1 cellular context compared by ENCODE assay signal in the genomic region with DNA sequence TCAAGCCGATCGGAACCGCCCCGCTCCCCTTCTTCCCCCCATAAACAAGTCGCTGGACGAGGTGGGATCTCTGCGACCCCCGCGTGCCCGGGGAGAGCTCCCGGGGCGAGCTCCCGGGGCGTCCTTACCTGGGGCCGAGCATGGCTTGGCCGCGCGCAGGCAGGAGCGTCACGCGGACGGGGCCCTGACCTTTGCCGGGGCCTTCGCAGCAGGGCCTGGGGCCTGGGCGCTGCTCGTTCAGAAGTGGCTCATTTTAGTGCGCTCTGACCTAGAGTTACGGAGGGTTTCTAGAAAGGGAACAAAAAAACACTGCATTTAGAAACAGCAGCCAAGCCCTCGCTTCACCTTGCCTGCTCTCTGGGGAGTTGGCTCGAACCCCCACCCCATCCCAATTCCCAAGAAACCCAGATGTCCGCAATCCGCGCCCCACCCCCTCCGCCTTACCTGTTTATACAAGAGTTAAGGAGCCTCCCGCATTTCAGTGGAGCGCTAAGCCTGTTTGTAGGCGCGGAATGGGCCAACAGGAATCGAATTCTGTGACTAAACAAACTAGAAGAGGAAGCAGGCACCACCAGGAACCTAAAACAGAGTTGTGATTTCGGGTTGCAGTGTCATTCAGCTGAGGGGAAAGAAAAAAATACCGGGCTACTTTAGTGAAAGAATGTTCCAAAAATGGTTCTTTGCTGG.
TF ChIP-seq lines count a peak whose summit lies in the region.

No MANE protein-coding gene starts in this region.

TF ChIP-seq in WTC11, 78 proteins besides CTCF, POLR2A, EP300 and RAD21 (continued from another document):
- TF ChIP-seq, protein P1, sequence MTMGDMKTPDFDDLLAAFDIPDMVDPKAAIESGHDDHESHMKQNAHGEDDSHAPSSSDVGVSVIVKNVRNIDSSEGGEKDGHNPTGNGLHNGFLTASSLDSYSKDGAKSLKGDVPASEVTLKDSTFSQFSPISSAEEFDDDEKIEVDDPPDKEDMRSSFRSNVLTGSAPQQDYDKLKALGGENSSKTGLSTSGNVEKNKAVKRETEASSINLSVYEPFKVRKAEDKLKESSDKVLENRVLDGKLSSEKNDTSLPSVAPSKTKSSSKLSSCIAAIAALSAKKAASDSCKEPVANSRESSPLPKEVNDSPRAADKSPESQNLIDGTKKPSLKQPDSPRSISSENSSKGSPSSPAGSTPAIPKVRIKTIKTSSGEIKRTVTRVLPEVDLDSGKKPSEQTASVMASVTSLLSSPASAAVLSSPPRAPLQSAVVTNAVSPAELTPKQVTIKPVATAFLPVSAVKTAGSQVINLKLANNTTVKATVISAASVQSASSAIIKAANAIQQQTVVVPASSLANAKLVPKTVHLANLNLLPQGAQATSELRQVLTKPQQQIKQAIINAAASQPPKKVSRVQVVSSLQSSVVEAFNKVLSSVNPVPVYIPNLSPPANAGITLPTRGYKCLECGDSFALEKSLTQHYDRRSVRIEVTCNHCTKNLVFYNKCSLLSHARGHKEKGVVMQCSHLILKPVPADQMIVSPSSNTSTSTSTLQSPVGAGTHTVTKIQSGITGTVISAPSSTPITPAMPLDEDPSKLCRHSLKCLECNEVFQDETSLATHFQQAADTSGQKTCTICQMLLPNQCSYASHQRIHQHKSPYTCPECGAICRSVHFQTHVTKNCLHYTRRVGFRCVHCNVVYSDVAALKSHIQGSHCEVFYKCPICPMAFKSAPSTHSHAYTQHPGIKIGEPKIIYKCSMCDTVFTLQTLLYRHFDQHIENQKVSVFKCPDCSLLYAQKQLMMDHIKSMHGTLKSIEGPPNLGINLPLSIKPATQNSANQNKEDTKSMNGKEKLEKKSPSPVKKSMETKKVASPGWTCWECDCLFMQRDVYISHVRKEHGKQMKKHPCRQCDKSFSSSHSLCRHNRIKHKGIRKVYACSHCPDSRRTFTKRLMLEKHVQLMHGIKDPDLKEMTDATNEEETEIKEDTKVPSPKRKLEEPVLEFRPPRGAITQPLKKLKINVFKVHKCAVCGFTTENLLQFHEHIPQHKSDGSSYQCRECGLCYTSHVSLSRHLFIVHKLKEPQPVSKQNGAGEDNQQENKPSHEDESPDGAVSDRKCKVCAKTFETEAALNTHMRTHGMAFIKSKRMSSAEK (CRISPR knock-in tag; IDR thresholded peaks at IDR 0.05; ENCODE audit: borderline replicate concordance) = 0 out of 2 replicates have a peak, but pooled peaks have one; percentile 30
- TF ChIP-seq, protein P2, sequence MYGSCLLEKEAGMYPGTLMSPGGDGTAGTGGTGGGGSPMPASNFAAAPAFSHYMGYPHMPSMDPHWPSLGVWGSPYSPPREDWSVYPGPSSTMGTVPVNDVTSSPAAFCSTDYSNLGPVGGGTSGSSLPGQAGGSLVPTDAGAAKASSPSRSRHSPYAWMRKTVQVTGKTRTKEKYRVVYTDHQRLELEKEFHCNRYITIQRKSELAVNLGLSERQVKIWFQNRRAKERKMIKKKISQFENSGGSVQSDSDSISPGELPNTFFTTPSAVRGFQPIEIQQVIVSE (CRISPR knock-in tag; IDR thresholded peaks at IDR 0.05; ENCODE audit: borderline replicate concordance) = no peak
- 0 out of 2 replicates have a peak, but pooled peaks have one; percentile 26 for TF ChIP-seq ZNF138 (CRISPR knock-in tag; conservative IDR thresholded peaks at IDR 0.05)
- TF ChIP-seq ZNF219 (CRISPR knock-in tag; IDR thresholded peaks at IDR 0.05; ENCODE audit: borderline replicate concordance) = peak; percentile 69; the same call in 1 of the 2 replicates
- TF ChIP-seq ZNF423 (CRISPR knock-in tag; IDR thresholded peaks at IDR 0.05) = peak; percentile 93
- no peak for TF ChIP-seq TCF7 (CRISPR knock-in tag; IDR thresholded peaks at IDR 0.05; ENCODE audit: low read depth)
- TF ChIP-seq ESRRA (CRISPR knock-in tag; IDR thresholded peaks at IDR 0.05; ENCODE audit: borderline replicate concordance) = no peak
- TF ChIP-seq, protein P3, sequence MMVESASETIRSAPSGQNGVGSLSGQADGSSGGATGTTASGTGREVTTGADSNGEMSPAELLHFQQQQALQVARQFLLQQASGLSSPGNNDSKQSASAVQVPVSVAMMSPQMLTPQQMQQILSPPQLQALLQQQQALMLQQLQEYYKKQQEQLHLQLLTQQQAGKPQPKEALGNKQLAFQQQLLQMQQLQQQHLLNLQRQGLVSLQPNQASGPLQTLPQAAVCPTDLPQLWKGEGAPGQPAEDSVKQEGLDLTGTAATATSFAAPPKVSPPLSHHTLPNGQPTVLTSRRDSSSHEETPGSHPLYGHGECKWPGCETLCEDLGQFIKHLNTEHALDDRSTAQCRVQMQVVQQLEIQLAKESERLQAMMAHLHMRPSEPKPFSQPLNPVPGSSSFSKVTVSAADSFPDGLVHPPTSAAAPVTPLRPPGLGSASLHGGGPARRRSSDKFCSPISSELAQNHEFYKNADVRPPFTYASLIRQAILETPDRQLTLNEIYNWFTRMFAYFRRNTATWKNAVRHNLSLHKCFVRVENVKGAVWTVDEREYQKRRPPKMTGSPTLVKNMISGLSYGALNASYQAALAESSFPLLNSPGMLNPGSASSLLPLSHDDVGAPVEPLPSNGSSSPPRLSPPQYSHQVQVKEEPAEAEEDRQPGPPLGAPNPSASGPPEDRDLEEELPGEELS (CRISPR knock-in tag; IDR thresholded peaks at IDR 0.05) = no peak
- no peak for TF ChIP-seq MYBL2 (CRISPR knock-in tag; IDR thresholded peaks at IDR 0.05)
- no peak for TF ChIP-seq ZNF396 (CRISPR knock-in tag; IDR thresholded peaks at IDR 0.05; ENCODE audit: borderline replicate concordance)
- TF ChIP-seq, protein P4, sequence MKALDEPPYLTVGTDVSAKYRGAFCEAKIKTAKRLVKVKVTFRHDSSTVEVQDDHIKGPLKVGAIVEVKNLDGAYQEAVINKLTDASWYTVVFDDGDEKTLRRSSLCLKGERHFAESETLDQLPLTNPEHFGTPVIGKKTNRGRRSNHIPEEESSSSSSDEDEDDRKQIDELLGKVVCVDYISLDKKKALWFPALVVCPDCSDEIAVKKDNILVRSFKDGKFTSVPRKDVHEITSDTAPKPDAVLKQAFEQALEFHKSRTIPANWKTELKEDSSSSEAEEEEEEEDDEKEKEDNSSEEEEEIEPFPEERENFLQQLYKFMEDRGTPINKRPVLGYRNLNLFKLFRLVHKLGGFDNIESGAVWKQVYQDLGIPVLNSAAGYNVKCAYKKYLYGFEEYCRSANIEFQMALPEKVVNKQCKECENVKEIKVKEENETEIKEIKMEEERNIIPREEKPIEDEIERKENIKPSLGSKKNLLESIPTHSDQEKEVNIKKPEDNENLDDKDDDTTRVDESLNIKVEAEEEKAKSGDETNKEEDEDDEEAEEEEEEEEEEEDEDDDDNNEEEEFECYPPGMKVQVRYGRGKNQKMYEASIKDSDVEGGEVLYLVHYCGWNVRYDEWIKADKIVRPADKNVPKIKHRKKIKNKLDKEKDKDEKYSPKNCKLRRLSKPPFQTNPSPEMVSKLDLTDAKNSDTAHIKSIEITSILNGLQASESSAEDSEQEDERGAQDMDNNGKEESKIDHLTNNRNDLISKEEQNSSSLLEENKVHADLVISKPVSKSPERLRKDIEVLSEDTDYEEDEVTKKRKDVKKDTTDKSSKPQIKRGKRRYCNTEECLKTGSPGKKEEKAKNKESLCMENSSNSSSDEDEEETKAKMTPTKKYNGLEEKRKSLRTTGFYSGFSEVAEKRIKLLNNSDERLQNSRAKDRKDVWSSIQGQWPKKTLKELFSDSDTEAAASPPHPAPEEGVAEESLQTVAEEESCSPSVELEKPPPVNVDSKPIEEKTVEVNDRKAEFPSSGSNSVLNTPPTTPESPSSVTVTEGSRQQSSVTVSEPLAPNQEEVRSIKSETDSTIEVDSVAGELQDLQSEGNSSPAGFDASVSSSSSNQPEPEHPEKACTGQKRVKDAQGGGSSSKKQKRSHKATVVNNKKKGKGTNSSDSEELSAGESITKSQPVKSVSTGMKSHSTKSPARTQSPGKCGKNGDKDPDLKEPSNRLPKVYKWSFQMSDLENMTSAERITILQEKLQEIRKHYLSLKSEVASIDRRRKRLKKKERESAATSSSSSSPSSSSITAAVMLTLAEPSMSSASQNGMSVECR (CRISPR knock-in tag; IDR thresholded peaks at IDR 0.05; ENCODE audit: borderline replicate concordance) = peak; percentile 70; the same call in 1 of the 2 replicates
- no peak for TF ChIP-seq ZNF121 (CRISPR knock-in tag; IDR thresholded peaks at IDR 0.05)
- TF ChIP-seq, protein P5, sequence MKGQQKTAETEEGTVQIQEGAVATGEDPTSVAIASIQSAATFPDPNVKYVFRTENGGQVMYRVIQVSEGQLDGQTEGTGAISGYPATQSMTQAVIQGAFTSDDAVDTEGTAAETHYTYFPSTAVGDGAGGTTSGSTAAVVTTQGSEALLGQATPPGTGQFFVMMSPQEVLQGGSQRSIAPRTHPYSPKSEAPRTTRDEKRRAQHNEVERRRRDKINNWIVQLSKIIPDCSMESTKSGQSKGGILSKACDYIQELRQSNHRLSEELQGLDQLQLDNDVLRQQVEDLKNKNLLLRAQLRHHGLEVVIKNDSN (CRISPR knock-in tag; IDR thresholded peaks at IDR 0.05) = peak; percentile 12; the same call in 1 of the 2 replicates
- TF ChIP-seq EMX1 (CRISPR knock-in tag; IDR thresholded peaks at IDR 0.05) = no peak
- TF ChIP-seq, protein P6, sequence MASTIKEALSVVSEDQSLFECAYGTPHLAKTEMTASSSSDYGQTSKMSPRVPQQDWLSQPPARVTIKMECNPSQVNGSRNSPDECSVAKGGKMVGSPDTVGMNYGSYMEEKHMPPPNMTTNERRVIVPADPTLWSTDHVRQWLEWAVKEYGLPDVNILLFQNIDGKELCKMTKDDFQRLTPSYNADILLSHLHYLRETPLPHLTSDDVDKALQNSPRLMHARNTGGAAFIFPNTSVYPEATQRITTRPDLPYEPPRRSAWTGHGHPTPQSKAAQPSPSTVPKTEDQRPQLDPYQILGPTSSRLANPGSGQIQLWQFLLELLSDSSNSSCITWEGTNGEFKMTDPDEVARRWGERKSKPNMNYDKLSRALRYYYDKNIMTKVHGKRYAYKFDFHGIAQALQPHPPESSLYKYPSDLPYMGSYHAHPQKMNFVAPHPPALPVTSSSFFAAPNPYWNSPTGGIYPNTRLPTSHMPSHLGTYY (CRISPR knock-in tag; IDR thresholded peaks at IDR 0.05) = no peak
TF ChIP-seq in WTC11: peak in this region for 18.
